ENCODE assay signal across 9 cellular contexts in the genomic region with DNA sequence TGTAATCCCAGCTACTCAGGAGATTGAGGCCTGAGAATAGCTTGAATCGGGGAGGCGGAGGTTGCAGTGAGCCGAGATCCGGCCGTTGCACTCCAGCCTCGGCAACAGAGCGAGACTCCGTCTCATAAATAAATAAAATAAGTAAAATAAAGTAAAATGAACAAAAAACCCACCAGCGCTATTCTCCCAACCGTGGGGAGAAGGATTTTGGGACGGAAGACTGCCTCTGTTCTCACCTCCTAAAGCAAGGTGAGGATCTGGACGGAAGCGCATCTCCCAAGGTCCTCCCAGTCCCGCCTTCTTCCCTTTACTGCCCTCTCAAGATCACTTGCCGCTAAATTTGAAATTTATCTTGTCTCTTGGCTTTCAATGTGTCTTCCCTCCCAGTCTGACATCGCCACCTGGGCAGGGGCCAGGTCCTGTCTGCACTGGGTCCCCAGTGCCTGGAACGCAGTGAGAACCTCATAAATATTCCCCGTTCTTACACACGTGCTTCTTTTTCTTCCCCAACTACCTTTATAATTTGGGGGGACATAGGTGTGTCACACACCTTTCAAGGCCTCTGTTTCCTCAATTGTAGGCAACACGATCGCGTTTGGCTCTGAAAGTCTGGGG. TPM values are rescaled to one million over a fixed set of nuclear protein-coding genes. Genes with fewer than 3 reads are reported as not detected.
A peak's percentile ranks its signal among the peaks of the same experiment; 100 is the strongest.
DNase-seq lines count a peak whose midpoint lies in the region; ATAC-seq and TF ChIP-seq lines count a peak whose summit lies in the region.
"Had no signal": no experiment of that assay in that cellular context is flagged by ENCODE, and none has a peak within 500 bp of the region (broad histone marks: within the 10 kb centered on the region; RNA-seq: fewer than 3 reads in every experiment).

No MANE protein-coding gene starts in this region.

- H2AFZ ChIP-seq in Karpas-422 (ENCODE audit: low read length) = no peak overlapping the region

- H3K4me2 ChIP-seq in Karpas-422 (ENCODE audit: low read depth, low read length, poor library complexity, severe bottlenecking) = peak overlapping the region; percentile 78

- H3K9me2 ChIP-seq in Karpas-422 (replicated peaks; ENCODE audit: insufficient read depth, low read length) = no peaks in the 10 kb centered on the region

- H3K27me3 Mint-ChIP-seq in chondrocyte (ENCODE audit: low read depth) (no peaks in the 10 kb centered on the region), nephron progenitor cell (ENCODE audit: low read depth, poor library complexity) (peaks cover 3% of the 10 kb centered on the region)

- H3K9me3 ChIP-seq in AG04450 (ENCODE audit: control insufficient read depth, insufficient read depth, low read length) = no peaks in the 10 kb centered on the region; the same call in 1 of the 2 replicates
- H3K9me3 ChIP-seq in Karpas-422 (ENCODE audit: low read length) = no peaks in the 10 kb centered on the region

- H3K36me3 ChIP-seq in Karpas-422 (ENCODE audit: insufficient read depth, low read length) = peaks cover 25% of the 10 kb centered on the region

- DNase-seq in AG04450 (ENCODE audit: low read depth, low spot score) (no peak), Karpas-422 (no peak), chondrocyte (ENCODE audit: low spot score) (no peak), nephron progenitor cell (no peak), NCI-H1436 treated with DMSO at 0.1 percent for 48 hours (lab: John Stamatoyannopoulos, UW) (no peak), NAMALWA (ENCODE audit: low spot score) (no peak), SIG-M5 (lab: John Stamatoyannopoulos, UW) (no peak)
- DNase-seq: activated CD4-positive, alpha-beta T cell treated with anti-CD3 and anti-CD28 coated beads for 1 hour had no signal

- no peaks in the 10 kb centered on the region for H3K27me3 ChIP-seq in AG04450 (ENCODE audit: control insufficient read depth, insufficient read depth, low read length)
- H3K27me3 ChIP-seq in Karpas-422 (ENCODE audit: low read length) = no peaks in the 10 kb centered on the region

- H3K4me1 Mint-ChIP-seq in chondrocyte (ENCODE audit: low read depth) = peaks cover 33% of the 10 kb centered on the region
- peaks cover 68% of the 10 kb centered on the region for H3K4me1 Mint-ChIP-seq in nephron progenitor cell

- POLR2A ChIA-PET in AG04450 (lab: Yijun Ruan, JAX) = interaction anchor here (0.5 to 0.8 kb wide), 5 partner anchors 8 to 690 kb away, joined by 3 read pairs; no protein-coding TSS in a partner anchor

- H3K27ac ChIP-seq in AG04450 (ENCODE audit: low read depth, low read length) (peak overlapping the region; percentile 70), Karpas-422 (ENCODE audit: low read length) (no peak overlapping the region)

- peaks cover 28% of the 10 kb centered on the region for H4K20me1 ChIP-seq in Karpas-422 (ENCODE audit: insufficient read depth, low read depth, low read length)

- peaks cover 21% of the 10 kb centered on the region for H3K79me2 ChIP-seq in Karpas-422 (ENCODE audit: low read length)

- H3K9me3 Mint-ChIP-seq in chondrocyte (ENCODE audit: low read depth) (no peaks in the 10 kb centered on the region), nephron progenitor cell (no peaks in the 10 kb centered on the region)

- peak overlapping the region; percentile 37 for H3K27ac Mint-ChIP-seq in chondrocyte (ENCODE audit: unreplicated experiment)
- no peak overlapping the region for H3K27ac Mint-ChIP-seq in nephron progenitor cell

- peaks cover 22% of the 10 kb centered on the region for H3K4me1 ChIP-seq in Karpas-422 (ENCODE audit: low read length)

- TF ChIP-seq CTCF in AG04450 (IDR thresholded peaks at IDR 0.05; ENCODE audit: low read depth, low read length) (no peak), chondrocyte (IDR thresholded peaks at IDR 0.05) (no peak), nephron progenitor cell (IDR thresholded peaks at IDR 0.05) (no peak)

- CTCF ChIA-PET in AG04450 (lab: Charles Lee) = interaction anchor here (0.5 to 1.6 kb wide), 2 partner anchors 29 to 39 kb away, joined by 3 read pairs; no protein-coding TSS in a partner anchor

- H3K4me3 Mint-ChIP-seq in chondrocyte (ENCODE audit: unreplicated experiment) = peak overlapping the region; percentile 8
- H3K4me3 Mint-ChIP-seq in nephron progenitor cell = peak overlapping the region; percentile 59

- H3K36me3 Mint-ChIP-seq in chondrocyte (ENCODE audit: low read depth) (peaks cover 22% of the 10 kb centered on the region), nephron progenitor cell (ENCODE audit: low read depth) (peaks cover 25% of the 10 kb centered on the region)

- H3K9ac ChIP-seq in Karpas-422 (ENCODE audit: low read length) = peak overlapping the region; percentile 71; the same call in 1 of the 2 replicates

- no peak overlapping the region for H3K4me3 ChIP-seq in AG04450 (ENCODE audit: low read depth, low read length)
- H3K4me3 ChIP-seq in Karpas-422 (ENCODE audit: low read length) = peak overlapping the region; percentile 70; the same call in 1 of the 2 replicates

- ATAC-seq in GM19452 (IDR thresholded peaks at IDR 0.05; ENCODE audit: unreplicated experiment) = no peak

RNA-seq across cellular contexts. Expression of gene DNAJB1, which starts 1.2 kb away (rescaled TPM):
- polyA plus RNA-seq in AG04450 (2011; rRNA removed) = 80.6 and 88.3 TPM in 2 replicates
- 48.1 and 49.1 TPM in 2 replicates for polyA minus RNA-seq in AG04450 (2011; rRNA and poly(A)+ RNA removed)
- 39.7 and 49.0 TPM in 2 replicates for total RNA-seq in Karpas-422 (2014; rRNA removed; shearing (Covaris generic); ENCODE audit: low replicate concordance)
- 63.1 to 85.1 TPM (median 77.2 TPM) in 3 replicates for total RNA-seq in chondrocyte

RNA-seq across cellular contexts. Expression of gene TECR, which starts 10.0 kb away (rescaled TPM):
- polyA plus RNA-seq in AG04450 (2011; rRNA removed) = 59.6 and 70.2 TPM in 2 replicates
- 113 and 191 TPM in 2 replicates for polyA minus RNA-seq in AG04450 (2011; rRNA and poly(A)+ RNA removed)
- total RNA-seq in Karpas-422 (2014; rRNA removed; shearing (Covaris generic); ENCODE audit: low replicate concordance) = 45.1 and 81.4 TPM in 2 replicates
- total RNA-seq in chondrocyte = 69.4 to 98.0 TPM (median 70.7 TPM) in 3 replicates

RNA-seq across cellular contexts. Expression of gene GIPC1, which starts 23.4 kb away (rescaled TPM):
- polyA plus RNA-seq in AG04450 (2011; rRNA removed) = 47.4 and 59.8 TPM in 2 replicates
- 27.1 and 30.4 TPM in 2 replicates for polyA minus RNA-seq in AG04450 (2011; rRNA and poly(A)+ RNA removed)
- total RNA-seq in Karpas-422 (2014; rRNA removed; shearing (Covaris generic); ENCODE audit: low replicate concordance) = 1.9 and 4.6 TPM in 2 replicates
- total RNA-seq in chondrocyte = 83.7 to 107 TPM (median 99.6 TPM) in 3 replicates

RNA-seq across cellular contexts. Expression of gene PTGER1, which starts 44.2 kb away (rescaled TPM):
- 0.72 and 1.0 TPM in 2 replicates for polyA plus RNA-seq in AG04450 (2011; rRNA removed)
- polyA minus RNA-seq in AG04450 (2011; rRNA and poly(A)+ RNA removed) = 0.52 and 0.69 TPM in 2 replicates
- not detected in 2 replicates for total RNA-seq in Karpas-422 (2014; rRNA removed; shearing (Covaris generic); ENCODE audit: low replicate concordance)
- total RNA-seq in chondrocyte = 0.29 to 1.6 TPM (median 1.4 TPM) in 3 replicates

RNA-seq across cellular contexts. Expression of gene NDUFB7, which starts 52.5 kb away (rescaled TPM):
- 97.3 and 164 TPM in 2 replicates for polyA plus RNA-seq in AG04450 (2011; rRNA removed)
- 14.0 and 16.8 TPM in 2 replicates for polyA minus RNA-seq in AG04450 (2011; rRNA and poly(A)+ RNA removed)
- 230 and 370 TPM in 2 replicates for total RNA-seq in Karpas-422 (2014; rRNA removed; shearing (Covaris generic); ENCODE audit: low replicate concordance)
- 126 to 154 TPM (median 128 TPM) in 3 replicates for total RNA-seq in chondrocyte

Comparison
In these comparisons a context has a peak if more than half of its experiments do, and no peak if none do; other contexts are left out.
1. RNA of gene GIPC1, which starts 23.4 kb away (total RNA-seq): 83.7 to 107 TPM in chondrocyte; 1.9 to 4.6 TPM in Karpas-422; every median in the first group is over 10 times any median in the second.